In the genomic region with DNA sequence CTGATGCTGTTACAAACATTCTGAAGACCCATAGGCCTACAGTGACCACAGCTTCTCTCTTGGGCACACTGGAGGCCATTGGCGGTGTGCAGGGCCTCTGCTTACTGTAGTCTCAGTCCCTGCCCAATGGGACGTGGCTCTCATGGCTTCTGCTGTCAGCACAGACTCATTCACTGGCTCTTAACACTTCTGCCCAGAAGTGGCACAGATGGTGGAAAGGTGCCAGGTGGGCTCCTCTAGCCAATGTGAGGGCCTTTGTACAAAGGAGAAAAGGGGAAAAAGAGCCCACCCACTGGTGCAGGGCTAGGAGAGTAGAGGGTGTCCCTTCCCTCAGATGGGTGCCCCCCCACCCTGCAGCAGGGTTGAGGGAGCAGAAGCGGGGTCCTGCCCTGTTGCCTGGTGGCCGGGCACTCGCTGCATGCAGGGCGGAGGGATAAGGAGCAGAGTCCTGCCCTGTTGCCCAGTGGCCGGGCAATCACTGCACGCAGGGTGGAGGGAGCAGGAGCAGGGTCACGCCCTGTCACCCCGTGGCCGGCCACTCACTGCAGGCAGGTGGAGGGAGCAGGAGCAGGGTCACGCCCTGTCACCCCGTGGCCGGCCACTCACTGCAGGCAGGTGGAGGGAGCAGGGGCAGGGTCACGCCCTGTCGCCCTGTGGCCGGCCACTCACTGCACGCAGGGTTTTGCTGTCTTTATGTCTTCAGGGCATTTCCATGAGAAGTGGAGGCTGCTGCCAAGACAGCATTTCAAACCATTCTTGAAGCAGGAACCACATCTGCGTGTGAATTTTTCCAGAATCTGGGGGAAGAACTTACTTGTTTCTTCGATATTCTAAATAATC, we compare ENCODE assay signal across 16 cellular contexts. TPM values are rescaled to one million over a fixed set of nuclear protein-coding genes. Genes with fewer than 3 reads are reported as not detected.
"Had no signal": no experiment of that assay in that cellular context is flagged by ENCODE, and none has a peak within 500 bp of the region (broad histone marks: within the 10 kb centered on the region; RNA-seq: fewer than 3 reads in every experiment).

No MANE protein-coding gene starts in this region.

- H3K4me1 ChIP-seq: prostate gland, uterus had no signal

- H3K9me3 Mint-ChIP-seq: activated naive CD4-positive, alpha-beta T cell treated with anti-CD3 and anti-CD28 coated beads for 36 hours; natural killer cell; T-helper 2 cell treated with Interferon-gamma antibody and Interleukin-4, amounts not matched to agents 5 μg/mL and 100 μg/mL, for 36 hours had no signal

- DNase-seq: activated CD4-positive, alpha-beta T cell treated with anti-CD3 and anti-CD28 coated beads, Interleukin-2, amount 50 U/mL, for 48 hours; activated CD4-positive, CD25-positive, alpha-beta regulatory T cell treated with anti-CD3 and anti-CD28 coated beads, Interleukin-2, amount 50 U/mL, for 72 hours; activated naive CD4-positive, alpha-beta T cell treated with anti-CD3 and anti-CD28 coated beads for 36 hours; activated T-cell treated with anti-CD3 and anti-CD28 coated beads, Interleukin-2, amount 50 U/mL, for 72 hours; central memory CD4-positive, alpha-beta T cell; cortex of kidney; effector memory CD4-positive, alpha-beta T cell; hippocampal formation; mucosa of descending colon; natural killer cell; occipital lobe; stimulated activated CD4-positive, alpha-beta T cell treated with anti-CD3 and anti-CD28 coated beads, Interleukin-4, amount 100 ng/mL, for 4 hours; stomach had no signal

- H3K4me3 Mint-ChIP-seq: activated naive CD4-positive, alpha-beta T cell treated with anti-CD3 and anti-CD28 coated beads for 36 hours; activated T-cell treated with anti-CD3 and anti-CD28 coated beads, Interleukin-2, amount 50 U/mL, for 72 hours; natural killer cell; T-helper 2 cell treated with Interferon-gamma antibody and Interleukin-4, amounts not matched to agents 5 μg/mL and 100 μg/mL, for 36 hours had no signal

- H3K27ac Mint-ChIP-seq: activated naive CD4-positive, alpha-beta T cell treated with anti-CD3 and anti-CD28 coated beads for 36 hours; activated T-cell treated with anti-CD3 and anti-CD28 coated beads, Interleukin-2, amount 50 U/mL, for 72 hours; natural killer cell; T-helper 2 cell treated with Interferon-gamma antibody and Interleukin-4, amounts not matched to agents 5 μg/mL and 100 μg/mL, for 36 hours had no signal

- H3K27me3 ChIP-seq: stomach, uterus had no signal

- H3K4me1 Mint-ChIP-seq: natural killer cell had no signal

- ATAC-seq: activated T-cell treated with anti-CD3 and anti-CD28 coated beads, Interleukin-2, amount 50 U/mL, for 72 hours; mucosa of descending colon; natural killer cell had no signal

- H3K36me3 Mint-ChIP-seq: natural killer cell had no signal

- H3K27ac ChIP-seq: prostate gland, stomach had no signal

RNA-seq across cellular contexts. Expression of a gene that starts 56.9 kb away (rescaled TPM):
- total RNA-seq: activated naive CD4-positive, alpha-beta T cell treated with anti-CD3 and anti-CD28 coated beads for 36 hours; natural killer cell had no signal
